In genomic region chr10:47462577-47463358, GRCh38 we compare ENCODE assay signal across 8 cellular contexts. TPM values are rescaled to one million over a fixed set of nuclear protein-coding genes. Genes with fewer than 3 reads are reported as not detected.
"Had no signal": no experiment of that assay in that cellular context is flagged by ENCODE, and none has a peak within 500 bp of the region (broad histone marks: within the 10 kb centered on the region; RNA-seq: fewer than 3 reads in every experiment).

No MANE protein-coding gene starts in this region.

RNA-seq across cellular contexts. Expression of gene ANXA8, which starts 21.1 kb away (rescaled TPM):
- total RNA-seq: occipital lobe, thoracic aorta had no signal

RNA-seq across cellular contexts. Expression of gene FAM25G, which starts 28.7 kb away (rescaled TPM):
- total RNA-seq: occipital lobe, psoas muscle, sigmoid colon, stomach, thoracic aorta, transverse colon, uterus had no signal
- polyA plus RNA-seq: immature natural killer cell, psoas muscle, stomach had no signal
